ENCODE assay signal across 1 cellular context in genomic region chr7:2638224-2638991, GRCh38.
TF ChIP-seq lines count a peak whose summit lies in the region.

No MANE protein-coding gene starts in this region.

TF ChIP-seq in HepG2, 621 proteins besides CTCF, POLR2A, EP300 and RAD21 (continued from another document):
- TF ChIP-seq RFXANK (CRISPR knock-in tag; IDR thresholded peaks at IDR 0.05), result no peak
- TF ChIP-seq ZSCAN21 (CRISPR knock-in tag; IDR thresholded peaks at IDR 0.05; ENCODE audit: borderline replicate concordance), result peak; percentile 78
